Comparison of ENCODE assay signal across 1 cellular context in genomic region chr1:213958346-213958745, GRCh38.
TF ChIP-seq lines count a peak whose summit lies in the region.

No MANE protein-coding gene starts in this region.

TF ChIP-seq in HepG2, 621 proteins besides CTCF, POLR2A, EP300 and RAD21 (continued from another document):
- TF ChIP-seq GMEB1 (CRISPR knock-in tag; IDR thresholded peaks at IDR 0.05; ENCODE audit: borderline replicate concordance) (no peak), MAFK (conservative IDR thresholded peaks at IDR 0.05 in 1 of 2, IDR thresholded peaks at IDR 0.05 in 1 of 2; ENCODE audit: low read length in 2 of 2) (no peak), ELF1 (CRISPR knock-in tag; IDR thresholded peaks at IDR 0.05) (no peak), ZFP36L2 (CRISPR knock-in tag; IDR thresholded peaks at IDR 0.05) (no peak), ZFP41 (CRISPR knock-in tag; IDR thresholded peaks at IDR 0.05; ENCODE audit: borderline replicate concordance) (no peak), ZNF761 (CRISPR knock-in tag; conservative IDR thresholded peaks at IDR 0.05) (no peak), ZNF792 (CRISPR knock-in tag; IDR thresholded peaks at IDR 0.05) (no peak), CAMTA2 (CRISPR knock-in tag; IDR thresholded peaks at IDR 0.05; ENCODE audit: borderline replicate concordance) (no peak), TEAD2 (CRISPR knock-in tag; IDR thresholded peaks at IDR 0.05) (no peak), YEATS2 (CRISPR knock-in tag; IDR thresholded peaks at IDR 0.05; ENCODE audit: borderline replicate concordance) (no peak), AHDC1 (CRISPR knock-in tag; IDR thresholded peaks at IDR 0.05; ENCODE audit: borderline replicate concordance) (0 out of 2 replicates have a peak, but pooled peaks have one; percentile 30), ZFP1 (CRISPR knock-in tag; IDR thresholded peaks at IDR 0.05) (no peak), ZNF180 (CRISPR knock-in tag; IDR thresholded peaks at IDR 0.05; ENCODE audit: borderline replicate concordance, low read depth) (no peak), ZNF281 (CRISPR knock-in tag; IDR thresholded peaks at IDR 0.05; ENCODE audit: borderline replicate concordance) (peak; percentile 85; the same call in 1 of the 2 replicates), TOE1 (CRISPR knock-in tag; IDR thresholded peaks at IDR 0.05) (no peak), ZNF44 (CRISPR knock-in tag; IDR thresholded peaks at IDR 0.05) (no peak), ERF (CRISPR knock-in tag; IDR thresholded peaks at IDR 0.05) (no peak), CEBPG (CRISPR knock-in tag; IDR thresholded peaks at IDR 0.05) (peak; percentile 64; the same call in 1 of the 2 replicates), ZMYM2 (CRISPR knock-in tag; IDR thresholded peaks at IDR 0.05) (peak; percentile 63; the same call in 1 of the 2 replicates), AGO1 (IDR thresholded peaks at IDR 0.05; ENCODE audit: low read depth, low read length, poor library complexity, severe bottlenecking) (no peak), MED8 (CRISPR knock-in tag; IDR thresholded peaks at IDR 0.05; ENCODE audit: insufficient replicate concordance) (no peak), NR2C2 (CRISPR knock-in tag; IDR thresholded peaks at IDR 0.05; ENCODE audit: borderline replicate concordance) (peak; percentile 66; the same call in 1 of the 2 replicates), HDAC2 (CRISPR knock-in tag; IDR thresholded peaks at IDR 0.05) (peak; percentile 88), CBFB (CRISPR knock-in tag; IDR thresholded peaks at IDR 0.05) (no peak), ZNF335 (CRISPR knock-in tag; IDR thresholded peaks at IDR 0.05) (no peak), ZBTB7B (CRISPR knock-in tag; IDR thresholded peaks at IDR 0.05) (peak; percentile 66; the same call in 1 of the 2 replicates)
